ENCODE assay signal across 12 cellular contexts in the genomic region with DNA sequence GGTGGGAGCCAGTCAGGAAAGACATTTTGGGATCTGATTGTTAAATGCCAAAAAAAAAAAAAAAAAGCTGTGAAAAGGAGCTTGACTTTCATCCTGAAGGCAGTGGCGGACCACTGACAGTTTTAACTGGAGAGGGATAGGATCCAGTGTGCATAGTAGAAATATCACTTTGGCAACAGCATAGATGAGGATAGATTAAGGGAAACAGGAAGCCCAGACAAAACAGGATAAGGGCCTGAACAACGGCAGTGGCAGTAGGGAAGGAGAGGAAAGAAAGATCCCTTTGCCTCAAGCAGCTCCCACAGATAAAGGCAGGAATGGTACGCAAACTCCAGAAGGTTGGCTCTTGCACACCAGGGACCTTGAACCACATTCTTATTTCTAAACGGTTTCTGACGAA.
A peak's percentile ranks its signal among the peaks of the same experiment; 100 is the strongest.
DNase-seq lines count a peak whose midpoint lies in the region; ATAC-seq, FAIRE-seq and TF ChIP-seq lines count a peak whose summit lies in the region.
"Had no signal": no experiment of that assay in that cellular context is flagged by ENCODE, and none has a peak within 500 bp of the region (broad histone marks: within the 10 kb centered on the region; RNA-seq: fewer than 3 reads in every experiment).

No MANE protein-coding gene starts in this region.

- intact Hi-C loops in kidney (cut with DNase I) (no loop called here), natural killer cell (cut with micrococcal nuclease) (no loop called here)

- peaks cover 66% of the 10 kb centered on the region for H3K36me3 Mint-ChIP-seq in T-helper 2 cell treated with Interferon-gamma antibody and Interleukin-4, amounts not matched to agents 5 μg/mL and 100 μg/mL, for 36 hours (ENCODE audit: low read depth)
- no peaks in the 10 kb centered on the region for H3K36me3 Mint-ChIP-seq in chondrocyte (ENCODE audit: low read depth)
- H3K36me3 Mint-ChIP-seq in type B pancreatic cell, result no peaks in the 10 kb centered on the region
- H3K36me3 Mint-ChIP-seq in natural killer cell, result no peaks in the 10 kb centered on the region
- H3K36me3 Mint-ChIP-seq: immature natural killer cell had no signal

- peak overlapping the region; percentile 20 for H3K4me3 Mint-ChIP-seq in T-helper 2 cell treated with Interferon-gamma antibody and Interleukin-4, amounts not matched to agents 5 μg/mL and 100 μg/mL, for 36 hours
- H3K4me3 Mint-ChIP-seq in chondrocyte (ENCODE audit: unreplicated experiment) (no peak overlapping the region), type B pancreatic cell (no peak overlapping the region), natural killer cell (no peak overlapping the region)
- H3K4me3 Mint-ChIP-seq: immature natural killer cell had no signal

- H3K9me3 ChIP-seq in muscle layer of colon (ENCODE audit: low read length) (no peaks in the 10 kb centered on the region), kidney (ENCODE audit: control insufficient read depth in 1 of 2, low read length in 2 of 2) (no peaks in the 10 kb centered on the region)
- H3K9me3 ChIP-seq: thyroid gland had no signal

- H3K27ac Mint-ChIP-seq in T-helper 2 cell treated with Interferon-gamma antibody and Interleukin-4, amounts not matched to agents 5 μg/mL and 100 μg/mL, for 36 hours, result peak overlapping the region; percentile 81
- peak overlapping the region; percentile 9 for H3K27ac Mint-ChIP-seq in chondrocyte (ENCODE audit: unreplicated experiment)
- peak overlapping the region; percentile 70 for H3K27ac Mint-ChIP-seq in type B pancreatic cell
- no peak overlapping the region for H3K27ac Mint-ChIP-seq in natural killer cell
- H3K27ac Mint-ChIP-seq: immature natural killer cell had no signal

- peaks cover 37% of the 10 kb centered on the region for H3K4me1 ChIP-seq in muscle layer of colon (ENCODE audit: insufficient read depth, low read length)
- peaks cover 6 to 10% of the 10 kb centered on the region in 2 donors for H3K4me1 ChIP-seq in kidney (ENCODE audit: control insufficient read depth in 1 of 2, insufficient read depth in 1 of 2, low read depth in 1 of 2, low read length in 2 of 2)

- H3K36me3 ChIP-seq in muscle layer of colon (ENCODE audit: insufficient read depth, low read length) (no peaks in the 10 kb centered on the region), kidney (ENCODE audit: control insufficient read depth in 1 of 2, insufficient read depth in 2 of 2, low read length in 2 of 2) (no peaks in the 10 kb centered on the region)
- H3K36me3 ChIP-seq: thyroid gland had no signal

- H3K27ac ChIP-seq in muscle layer of colon (ENCODE audit: low read depth, low read length) (peak overlapping the region; percentile 39), kidney (ENCODE audit: low read depth in 2 of 2, low read length in 2 of 2) (no peak overlapping the region)
- H3K27ac ChIP-seq: thyroid gland had no signal

- peaks cover 17% of the 10 kb centered on the region for H3K9me3 Mint-ChIP-seq in T-helper 2 cell treated with Interferon-gamma antibody and Interleukin-4, amounts not matched to agents 5 μg/mL and 100 μg/mL, for 36 hours
- H3K9me3 Mint-ChIP-seq in chondrocyte (ENCODE audit: low read depth) (no peaks in the 10 kb centered on the region), type B pancreatic cell (no peaks in the 10 kb centered on the region), natural killer cell (no peaks in the 10 kb centered on the region)
- H3K9me3 Mint-ChIP-seq: immature natural killer cell had no signal

- H3K4me3 ChIP-seq in muscle layer of colon (ENCODE audit: low read depth in 1 of 2, low read length in 2 of 2) (no peak overlapping the region), kidney (ENCODE audit: low read length in 2 of 2) (no peak overlapping the region)
- H3K4me3 ChIP-seq: thyroid gland had no signal

- H3K4me1 Mint-ChIP-seq in T-helper 2 cell treated with Interferon-gamma antibody and Interleukin-4, amounts not matched to agents 5 μg/mL and 100 μg/mL, for 36 hours (ENCODE audit: low read depth), result peaks cover 88% of the 10 kb centered on the region
- H3K4me1 Mint-ChIP-seq in chondrocyte (ENCODE audit: low read depth), result peaks cover 34% of the 10 kb centered on the region
- peaks cover 37% of the 10 kb centered on the region for H3K4me1 Mint-ChIP-seq in type B pancreatic cell (ENCODE audit: unreplicated experiment)
- H3K4me1 Mint-ChIP-seq in natural killer cell, result no peaks in the 10 kb centered on the region
- H3K4me1 Mint-ChIP-seq: immature natural killer cell had no signal

- no peak for DNase-seq in T-helper 2 cell treated with Interferon-gamma antibody and Interleukin-4, amounts not matched to agents 5 μg/mL and 100 μg/mL, for 36 hours (ENCODE audit: low spot score)
- no peak for DNase-seq in T-helper 2 cell
- no peak for DNase-seq in chondrocyte (ENCODE audit: low spot score)
- no peak for DNase-seq in type B pancreatic cell (ENCODE audit: extremely low spot score, unreplicated experiment)
- no peak for DNase-seq in kidney
- DNase-seq in natural killer cell, result no peak
- DNase-seq: cortex of kidney, immature natural killer cell, SHP77, thyroid gland had no signal

- H3K27me3 Mint-ChIP-seq in T-helper 2 cell treated with Interferon-gamma antibody and Interleukin-4, amounts not matched to agents 5 μg/mL and 100 μg/mL, for 36 hours (ENCODE audit: low read depth), result no peaks in the 10 kb centered on the region
- H3K27me3 Mint-ChIP-seq in chondrocyte (ENCODE audit: low read depth), result no peaks in the 10 kb centered on the region
- no peaks in the 10 kb centered on the region for H3K27me3 Mint-ChIP-seq in type B pancreatic cell
- peaks cover 0 to 7% of the 10 kb centered on the region in 2 donors for H3K27me3 Mint-ChIP-seq in natural killer cell (ENCODE audit: low read depth in 2 of 2)

- no peak for FAIRE-seq in kidney (lab: Jason Lieb, UNC)

- no peak for ATAC-seq in GM21367 (IDR thresholded peaks at IDR 0.05; ENCODE audit: unreplicated experiment)
- no peak for ATAC-seq in natural killer cell

- TF ChIP-seq CTCF in chondrocyte (IDR thresholded peaks at IDR 0.05), result no peak
- no peak for TF ChIP-seq CTCF in type B pancreatic cell (conservative IDR thresholded peaks at IDR 0.05)
- TF ChIP-seq CTCF in kidney (IDR thresholded peaks at IDR 0.05; ENCODE audit: borderline replicate concordance, extremely low read depth, insufficient read depth), result no peak
- no peak for TF ChIP-seq CTCF in natural killer cell (IDR thresholded peaks at IDR 0.05)

- no peaks in the 10 kb centered on the region for H3K27me3 ChIP-seq in muscle layer of colon (ENCODE audit: control insufficient read depth in 1 of 2, insufficient read depth in 2 of 2, low read length in 2 of 2)
- H3K27me3 ChIP-seq: thyroid gland had no signal

- H3K9ac ChIP-seq in muscle layer of colon (ENCODE audit: low read length) (no peak overlapping the region), kidney (ENCODE audit: low read length in 2 of 2) (no peak overlapping the region)

Comparison
In these comparisons a context has a peak if more than half of its experiments do, and no peak if none do; other contexts are left out.
1. H3K27ac Mint-ChIP-seq: peak in T-helper 2 cell treated with Interferon-gamma antibody and Interleukin-4, amounts not matched to agents 5 μg/mL and 100 μg/mL, for 36 hours (single experiment), chondrocyte (single experiment) and type B pancreatic cell (single experiment); none in natural killer cell (0 of 2).